In the genomic region with DNA sequence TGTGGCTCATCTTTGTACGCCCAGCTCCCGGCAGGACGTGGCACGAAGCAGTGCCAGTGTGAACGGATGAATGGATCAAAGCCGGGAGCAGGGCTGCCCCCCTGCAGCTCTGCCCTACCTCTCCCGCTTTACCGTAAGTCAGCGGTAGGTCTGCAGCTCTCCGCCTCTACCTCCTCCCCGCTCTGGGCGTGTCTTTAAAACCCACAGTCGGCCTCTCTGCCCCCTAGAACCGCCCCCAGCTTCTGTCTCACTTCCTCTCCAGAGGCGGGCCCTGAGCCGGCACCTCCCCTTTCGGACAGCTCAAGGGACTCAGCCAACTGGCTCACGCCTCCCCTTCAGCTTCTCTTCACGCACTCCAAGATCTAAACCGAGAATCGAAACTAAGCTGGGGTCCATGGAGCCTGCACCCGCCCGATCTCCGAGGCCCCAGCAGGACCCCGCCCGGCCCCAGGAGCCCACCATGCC, we compare ENCODE assay signal across 8 cellular contexts. TPM values are rescaled to one million over a fixed set of nuclear protein-coding genes. Genes with fewer than 3 reads are reported as not detected.
A peak's percentile ranks its signal among the peaks of the same experiment; 100 is the strongest.
DNase-seq lines count a peak whose midpoint lies in the region; ATAC-seq and TF ChIP-seq lines count a peak whose summit lies in the region.

A gene with protein sequence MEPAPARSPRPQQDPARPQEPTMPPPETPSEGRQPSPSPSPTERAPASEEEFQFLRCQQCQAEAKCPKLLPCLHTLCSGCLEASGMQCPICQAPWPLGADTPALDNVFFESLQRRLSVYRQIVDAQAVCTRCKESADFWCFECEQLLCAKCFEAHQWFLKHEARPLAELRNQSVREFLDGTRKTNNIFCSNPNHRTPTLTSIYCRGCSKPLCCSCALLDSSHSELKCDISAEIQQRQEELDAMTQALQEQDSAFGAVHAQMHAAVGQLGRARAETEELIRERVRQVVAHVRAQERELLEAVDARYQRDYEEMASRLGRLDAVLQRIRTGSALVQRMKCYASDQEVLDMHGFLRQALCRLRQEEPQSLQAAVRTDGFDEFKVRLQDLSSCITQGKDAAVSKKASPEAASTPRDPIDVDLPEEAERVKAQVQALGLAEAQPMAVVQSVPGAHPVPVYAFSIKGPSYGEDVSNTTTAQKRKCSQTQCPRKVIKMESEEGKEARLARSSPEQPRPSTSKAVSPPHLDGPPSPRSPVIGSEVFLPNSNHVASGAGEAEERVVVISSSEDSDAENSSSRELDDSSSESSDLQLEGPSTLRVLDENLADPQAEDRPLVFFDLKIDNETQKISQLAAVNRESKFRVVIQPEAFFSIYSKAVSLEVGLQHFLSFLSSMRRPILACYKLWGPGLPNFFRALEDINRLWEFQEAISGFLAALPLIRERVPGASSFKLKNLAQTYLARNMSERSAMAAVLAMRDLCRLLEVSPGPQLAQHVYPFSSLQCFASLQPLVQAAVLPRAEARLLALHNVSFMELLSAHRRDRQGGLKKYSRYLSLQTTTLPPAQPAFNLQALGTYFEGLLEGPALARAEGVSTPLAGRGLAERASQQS (plus strand): TSS at position 298 of the 465 bp plus-strand sequence. CDS start 97 bp downstream, at position 395.

- H3K4me3 ChIP-seq in Caco-2 (ENCODE audit: low read depth, low read length), result peak within 1 kb of the TSS; percentile 86
- peak within 1 kb of the TSS; percentile 88 for H3K4me3 ChIP-seq in HUES64 (ENCODE audit: low read length)
- H3K4me3 ChIP-seq in OCI-LY1 (ENCODE audit: low read depth, low read length, poor library complexity, severe bottlenecking), result peak within 1 kb of the TSS; percentile 95

- DNase-seq in Caco-2 (peak; percentile 91 to 94), endothelial cell (ENCODE audit: low spot score) (peak; percentile 88), midbrain (lab: John Stamatoyannopoulos, UW) (peak; percentile 96)
- peak; percentile 92 for DNase-seq in activated CD8-positive, alpha-beta memory T cell treated with anti-CD3 and anti-CD28 coated beads, Interleukin-2, amount 50 U/mL, for 48 hours
- peak; percentile 76 to 86 for DNase-seq in stimulated activated CD8-positive, alpha-beta memory T cell treated with anti-CD3 and anti-CD28 coated beads, Interleukin-2, amount 100 ng/mL, for 1 hour (ENCODE audit: low read depth in 2 of 2)

- CTCF ChIA-PET in Caco-2 (lab: Charles Lee), result interaction anchor here (0.5 to 2.0 kb wide), 8 partner anchors 15 to 313 kb away, joined by 3 to 33 read pairs (median 4); no protein-coding TSS in a partner anchor

- H3K9me2 ChIP-seq in OCI-LY1 (ENCODE audit: low read depth, low read length), result no peaks in the 10 kb centered on the region

- H2AFZ ChIP-seq in OCI-LY1 (ENCODE audit: low read length), result peak within 1 kb of the TSS; percentile 39; the same call in 1 of the 2 replicates

- H3K27me3 ChIP-seq in Caco-2 (replicated peaks; ENCODE audit: control insufficient read depth, insufficient read depth, low read length), result no peaks in the 10 kb centered on the region
- no peaks in the 10 kb centered on the region for H3K27me3 ChIP-seq in HUES64 (ENCODE audit: insufficient read depth, low read length)
- H3K27me3 ChIP-seq in OCI-LY1 (ENCODE audit: insufficient read depth, low read length), result no peaks in the 10 kb centered on the region

- POLR2A ChIA-PET in Caco-2 (lab: Charles Lee), result interaction anchor here (0.6 to 1.2 kb wide), 3 partner anchors 16 to 42 kb away, joined by 4 to 13 read pairs (median 6); no protein-coding TSS in a partner anchor

- 0 out of 2 replicates have a peak, but pooled peaks cover 5% of the 10 kb centered on the region for H3K79me2 ChIP-seq in OCI-LY1 (ENCODE audit: insufficient read depth, low read length)

- peaks cover 4% of the 10 kb centered on the region; the same call in 1 of the 2 replicates for H3K4me1 ChIP-seq in Caco-2
- H3K4me1 ChIP-seq in HUES64 (ENCODE audit: insufficient read depth, low read length), result peaks cover 13% of the 10 kb centered on the region; the same call in 1 of the 2 replicates
- peaks cover 52% of the 10 kb centered on the region for H3K4me1 ChIP-seq in OCI-LY1 (ENCODE audit: insufficient read depth, low read length, severe bottlenecking)

- H4K20me1 ChIP-seq in OCI-LY1 (ENCODE audit: insufficient read depth, low read length), result no peaks in the 10 kb centered on the region

- H3K36me3 ChIP-seq in Caco-2 (ENCODE audit: control insufficient read depth, insufficient read depth, low read length) (no peaks in the 10 kb centered on the region), HUES64 (ENCODE audit: insufficient read depth, low read length) (peaks cover 17% of the 10 kb centered on the region), OCI-LY1 (ENCODE audit: insufficient read depth, low read length) (peaks cover 18% of the 10 kb centered on the region; the same call in 1 of the 2 replicates)

- intact Hi-C loops in Caco-2 (cut with micrococcal nuclease; ENCODE audit: unreplicated experiment), result loop anchor here (5.0 kb wide), 1 partner anchor 43 kb away; no protein-coding TSS in a partner anchor

- H3K27ac ChIP-seq in HUES64 (ENCODE audit: low read depth, low read length) (0 out of 2 replicates have a peak within 1 kb of the TSS, but pooled peaks have one; percentile 52), OCI-LY1 (ENCODE audit: low read depth, low read length, poor library complexity, severe bottlenecking) (peak within 1 kb of the TSS; percentile 70)

- H3K9ac ChIP-seq in HUES64 (ENCODE audit: low read depth, low read length) (peak within 1 kb of the TSS; percentile 81), OCI-LY1 (ENCODE audit: low read length) (peak within 1 kb of the TSS; percentile 90)

- H3K9me3 Mint-ChIP-seq in Caco-2 (ENCODE audit: unreplicated experiment) (no peaks in the 10 kb centered on the region), endothelial cell (ENCODE audit: unreplicated experiment) (no peaks in the 10 kb centered on the region)

- no TSS peak for BruUV-seq in Caco-2 (replicated peaks; lab: Mats Ljungman, UMichigan)

- H3K27me3 Mint-ChIP-seq in Caco-2 (ENCODE audit: insufficient read depth, unreplicated experiment) (no peaks in the 10 kb centered on the region), endothelial cell (ENCODE audit: unreplicated experiment) (peaks cover 13% of the 10 kb centered on the region)

- no peak for TF ChIP-seq CTCF in Caco-2 (IDR thresholded peaks at IDR 0.05; ENCODE audit: insufficient read depth in 1 of 2, low read depth in 1 of 2, low read length in 1 of 2, severe bottlenecking in 1 of 2, unreplicated experiment in 1 of 2)
- TF ChIP-seq CTCF in OCI-LY1 (IDR thresholded peaks at IDR 0.05; ENCODE audit: low read length), result no peak
- no peak for TF ChIP-seq CTCF in endothelial cell (IDR thresholded peaks at IDR 0.05; ENCODE audit: unreplicated experiment)

- no peaks in the 10 kb centered on the region for H3F3A ChIP-seq in OCI-LY1 (ENCODE audit: insufficient read depth, low read length)

- H3K27ac Mint-ChIP-seq in Caco-2 (ENCODE audit: unreplicated experiment), result peak within 1 kb of the TSS; percentile 84
- H3K27ac Mint-ChIP-seq in endothelial cell (ENCODE audit: unreplicated experiment), result peak within 1 kb of the TSS; percentile 82

- peaks cover 13% of the 10 kb centered on the region for H3K36me3 Mint-ChIP-seq in Caco-2 (ENCODE audit: insufficient read depth, unreplicated experiment)
- peaks cover 10% of the 10 kb centered on the region for H3K36me3 Mint-ChIP-seq in endothelial cell (ENCODE audit: low read depth, unreplicated experiment)

- peak within 1 kb of the TSS; percentile 94 for H3K4me2 ChIP-seq in OCI-LY1 (ENCODE audit: low read length)

- H3K4me1 Mint-ChIP-seq in Caco-2 (ENCODE audit: low read depth, unreplicated experiment) (peaks cover 18% of the 10 kb centered on the region), endothelial cell (ENCODE audit: unreplicated experiment) (peaks cover 55% of the 10 kb centered on the region)

- H3K4me3 Mint-ChIP-seq in Caco-2 (ENCODE audit: unreplicated experiment) (peak within 1 kb of the TSS; percentile 99), endothelial cell (ENCODE audit: unreplicated experiment) (peak within 1 kb of the TSS; percentile 97)

- WGBS in HUES64, result under 1% methylated on average over 26 of the region's 26 CpGs

- peak; percentile 59 for ATAC-seq in GM21423 (IDR thresholded peaks at IDR 0.05; ENCODE audit: unreplicated experiment)

- H3K9me3 ChIP-seq in Caco-2 (no peaks in the 10 kb centered on the region), HUES64 (ENCODE audit: insufficient read depth, low read depth, low read length) (no peaks in the 10 kb centered on the region), OCI-LY1 (ENCODE audit: low read length) (no peaks in the 10 kb centered on the region)

RNA-seq across cellular contexts. Expression of the gene that starts here (rescaled TPM):
- total RNA-seq in Caco-2 (2022), result 18.7 and 19.5 TPM in 2 replicates
- 18.8 TPM for polyA plus RNA-seq in HUES64 (2013, experiment 1 of 2)
- polyA plus RNA-seq in HUES64 (2013, experiment 2 of 2), result 21.3 TPM
- 161 TPM for total RNA-seq in endothelial cell (ENCODE audit: unreplicated experiment)

Comparison
In these comparisons a context has a peak if more than half of its experiments do, and no peak if none do; other contexts are left out.
1. Peak in every context shown above with its lines: DNase-seq, ATAC-seq, H3K4me3 ChIP-seq and H3K27ac ChIP-seq.